ENCODE assay signal across 15 cellular contexts in the genomic region with DNA sequence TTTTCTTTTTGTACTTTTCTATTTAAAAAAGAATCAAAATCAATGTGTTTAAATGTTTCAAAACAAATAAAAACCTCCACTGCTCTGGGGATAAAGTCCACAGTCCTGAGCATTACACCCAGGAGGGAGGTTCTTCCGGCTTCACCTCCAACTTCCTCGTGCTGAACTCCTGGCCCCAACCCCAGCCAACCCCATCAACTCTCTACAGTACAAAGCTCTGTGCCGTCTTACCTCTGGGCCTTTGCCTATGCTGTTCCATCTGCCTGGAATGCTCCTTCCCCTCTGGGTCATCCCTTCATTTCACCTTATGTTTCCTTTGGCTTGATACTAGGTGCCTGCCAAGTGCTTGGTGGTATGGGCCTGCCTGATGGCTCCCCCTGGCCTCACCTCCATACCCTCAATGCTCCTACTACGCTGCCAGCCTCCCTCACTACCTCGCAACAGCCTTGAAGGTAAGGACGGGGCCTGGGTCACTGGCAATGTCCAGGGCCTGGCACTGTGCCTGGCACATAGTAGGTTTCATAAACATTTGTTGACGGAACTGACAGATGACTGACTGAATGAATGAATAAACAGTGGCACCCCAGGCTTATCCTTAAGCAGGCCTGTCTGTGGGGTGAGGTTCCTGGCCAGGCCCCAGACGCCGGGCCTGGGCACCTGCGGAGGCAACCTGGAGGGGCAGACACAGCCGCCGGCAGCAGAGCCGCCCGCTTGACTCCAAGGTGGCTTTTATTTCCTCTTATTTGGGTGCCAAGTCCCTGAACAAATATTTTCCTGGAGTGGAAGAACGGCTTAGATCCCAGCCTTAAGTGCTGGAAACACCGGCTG. TPM values are rescaled to one million over a fixed set of nuclear protein-coding genes. Genes with fewer than 3 reads are reported as not detected.
DNase-seq lines count a peak whose midpoint lies in the region; ATAC-seq and TF ChIP-seq lines count a peak whose summit lies in the region.
"Had no signal": no experiment of that assay in that cellular context is flagged by ENCODE, and none has a peak within 500 bp of the region (broad histone marks: within the 10 kb centered on the region; RNA-seq: fewer than 3 reads in every experiment).

No MANE protein-coding gene starts in this region.

- no peaks in the 10 kb centered on the region for H3K27me3 Mint-ChIP-seq in Calu3 (ENCODE audit: unreplicated experiment)
- no peaks in the 10 kb centered on the region for H3K27me3 Mint-ChIP-seq in nephron progenitor cell (ENCODE audit: low read depth, poor library complexity)
- peaks cover 1% of the 10 kb centered on the region for H3K27me3 Mint-ChIP-seq in activated CD4-positive, alpha-beta memory T cell treated with anti-CD3 and anti-CD28 coated beads, Interleukin-2, amount 10 ng/mL, durations not matched to agents 7 days and 5 days
- H3K27me3 Mint-ChIP-seq: activated naive CD8-positive, alpha-beta T cell treated with anti-CD3 and anti-CD28 coated beads, Interleukin-2, amount 10 ng/mL, durations not matched to agents 7 days and 5 days had no signal

- H3K4me1 Mint-ChIP-seq in Calu3 (ENCODE audit: low read depth, unreplicated experiment): peaks cover 43% of the 10 kb centered on the region
- peaks cover 86% of the 10 kb centered on the region for H3K4me1 Mint-ChIP-seq in nephron progenitor cell
- H3K4me1 Mint-ChIP-seq in activated CD4-positive, alpha-beta memory T cell treated with anti-CD3 and anti-CD28 coated beads, Interleukin-2, amount 10 ng/mL, durations not matched to agents 7 days and 5 days: no peaks in the 10 kb centered on the region
- H3K4me1 Mint-ChIP-seq: activated naive CD8-positive, alpha-beta T cell treated with anti-CD3 and anti-CD28 coated beads, Interleukin-2, amount 10 ng/mL, durations not matched to agents 7 days and 5 days had no signal

- ATAC-seq in GM19328 (IDR thresholded peaks at IDR 0.05; ENCODE audit: unreplicated experiment): no peak
- no peak for ATAC-seq in HG02678 (IDR thresholded peaks at IDR 0.05; ENCODE audit: unreplicated experiment)

- no TSS peak for BruUV-seq in Calu3 (replicated peaks; lab: Mats Ljungman, UMichigan)

- TF ChIP-seq CTCF in Calu3 (IDR thresholded peaks at IDR 0.05; ENCODE audit: unreplicated experiment) (no peak), colonic mucosa (IDR thresholded peaks at IDR 0.05) (no peak), nephron progenitor cell (IDR thresholded peaks at IDR 0.05) (no peak), adrenal gland (IDR thresholded peaks at IDR 0.05) (no peak)

- CTCF ChIA-PET in Calu3 (lab: Charles Lee): interaction anchor here (1.4 kb wide), 1 partner anchor 29 kb away, joined by 5 read pairs; a partner anchor contains a TSS
- CTCF ChIA-PET in activated CD4-positive, alpha-beta memory T cell treated with anti-CD3 and anti-CD28 coated beads, Interleukin-2, amount 10 ng/mL, durations not matched to agents 7 days and 5 days (lab: Charles Lee): no interaction called here

- H3K27me3 ChIP-seq in colonic mucosa: no peaks in the 10 kb centered on the region
- H3K27me3 ChIP-seq in adrenal gland: no peaks in the 10 kb centered on the region
- H3K27me3 ChIP-seq: BLaER1 had no signal

- H3K4me3 ChIP-seq in colonic mucosa (no peak overlapping the region), adrenal gland (no peak overlapping the region)
- H3K4me3 ChIP-seq: BLaER1 had no signal

- peaks cover 22% of the 10 kb centered on the region for H3K4me1 ChIP-seq in colonic mucosa
- H3K4me1 ChIP-seq in adrenal gland (replicated peaks in 1 of 2): no peaks in the 10 kb centered on the region
- H3K4me1 ChIP-seq: BLaER1 had no signal

- POLR2A ChIA-PET in activated CD4-positive, alpha-beta memory T cell treated with anti-CD3 and anti-CD28 coated beads, Interleukin-2, amount 10 ng/mL, durations not matched to agents 7 days and 5 days (lab: Charles Lee): no interaction called here

- peak overlapping the region; percentile 33 for H3K4me3 Mint-ChIP-seq in Calu3 (ENCODE audit: low read depth, unreplicated experiment)
- H3K4me3 Mint-ChIP-seq in nephron progenitor cell: no peak overlapping the region
- H3K4me3 Mint-ChIP-seq in activated CD4-positive, alpha-beta memory T cell treated with anti-CD3 and anti-CD28 coated beads, Interleukin-2, amount 10 ng/mL, durations not matched to agents 7 days and 5 days: no peak overlapping the region
- H3K4me3 Mint-ChIP-seq: activated naive CD8-positive, alpha-beta T cell treated with anti-CD3 and anti-CD28 coated beads, Interleukin-2, amount 10 ng/mL, durations not matched to agents 7 days and 5 days; T-helper 1 cell treated with Interleukin-12 subunit alpha and Interleukin-12 subunit beta and Interleukin-4 antibody, amounts not matched to agents 30 μg/mL and 1 μg/mL, for 36 hours had no signal

- H3K27ac Mint-ChIP-seq in Calu3 (ENCODE audit: unreplicated experiment) (peak overlapping the region; percentile 48), nephron progenitor cell (peak overlapping the region; percentile 20)
- no peak overlapping the region for H3K27ac Mint-ChIP-seq in activated CD4-positive, alpha-beta memory T cell treated with anti-CD3 and anti-CD28 coated beads, Interleukin-2, amount 10 ng/mL, durations not matched to agents 7 days and 5 days
- H3K27ac Mint-ChIP-seq: activated naive CD8-positive, alpha-beta T cell treated with anti-CD3 and anti-CD28 coated beads, Interleukin-2, amount 10 ng/mL, durations not matched to agents 7 days and 5 days; T-helper 1 cell treated with Interleukin-12 subunit alpha and Interleukin-12 subunit beta and Interleukin-4 antibody, amounts not matched to agents 30 μg/mL and 1 μg/mL, for 36 hours had no signal

- no peaks in the 10 kb centered on the region for H3K36me3 ChIP-seq in colonic mucosa
- H3K36me3 ChIP-seq in adrenal gland (replicated peaks in 1 of 2): no peaks in the 10 kb centered on the region

- WGBS in adrenal gland, 4 donors: 88 to 95% (median 89%) methylated on average over 8 to 16 of the region's 16 CpGs

- H3K27ac ChIP-seq in colonic mucosa: peak overlapping the region; percentile 89
- no peak overlapping the region for H3K27ac ChIP-seq in adrenal gland
- H3K27ac ChIP-seq: BLaER1 had no signal

- DNase-seq in Calu3 (peak; percentile 38), NCI-H1105 (lab: John Stamatoyannopoulos, UW) (peak; percentile 34), colonic mucosa (peak; percentile 84), nephron progenitor cell (no peak), adrenal gland (no peak)
- no peak for DNase-seq in activated CD4-positive, alpha-beta memory T cell treated with anti-CD3 and anti-CD28 coated beads, Interleukin-2, amount 10 ng/mL, durations not matched to agents 7 days and 5 days
- DNase-seq: activated naive CD8-positive, alpha-beta T cell treated with anti-CD3 and anti-CD28 coated beads, Interleukin-2, amount 10 ng/mL, durations not matched to agents 7 days and 5 days; MM.1S; nucleus accumbens; stimulated activated CD4-positive, alpha-beta T cell treated with anti-CD3 and anti-CD28 coated beads, Interleukin-15, amount 100 ng/mL, for 24 hours; stimulated activated CD8-positive, alpha-beta memory T cell treated with anti-CD3 and anti-CD28 coated beads, Interleukin-4, amount 100 ng/mL, for 48 hours had no signal

- no peak for TF ChIP-seq POLR2A in adrenal gland (IDR thresholded peaks at IDR 0.05)

- intact Hi-C loops in Calu3 (cut with micrococcal nuclease; ENCODE audit: unreplicated experiment) (no loop called here), colonic mucosa (cut with DNase I) (no loop called here), adrenal gland (cut with DNase I) (no loop called here)

- H3K36me3 Mint-ChIP-seq in Calu3 (ENCODE audit: insufficient read depth, unreplicated experiment) (peaks cover 18% of the 10 kb centered on the region), nephron progenitor cell (ENCODE audit: low read depth) (peaks cover 12% of the 10 kb centered on the region)
- H3K36me3 Mint-ChIP-seq in activated CD4-positive, alpha-beta memory T cell treated with anti-CD3 and anti-CD28 coated beads, Interleukin-2, amount 10 ng/mL, durations not matched to agents 7 days and 5 days (ENCODE audit: low read depth): no peaks in the 10 kb centered on the region
- H3K36me3 Mint-ChIP-seq: activated naive CD8-positive, alpha-beta T cell treated with anti-CD3 and anti-CD28 coated beads, Interleukin-2, amount 10 ng/mL, durations not matched to agents 7 days and 5 days had no signal

- peak overlapping the region in 1 of 2 donors; percentile 77 for H3K9ac ChIP-seq in colonic mucosa (ENCODE audit: low read depth in 2 of 2, low read length in 2 of 2)
- H3K9ac ChIP-seq: BLaER1 had no signal

- no peaks in the 10 kb centered on the region for H3K9me3 Mint-ChIP-seq in Calu3 (ENCODE audit: low read depth, unreplicated experiment)
- no peaks in the 10 kb centered on the region for H3K9me3 Mint-ChIP-seq in nephron progenitor cell
- H3K9me3 Mint-ChIP-seq in activated CD4-positive, alpha-beta memory T cell treated with anti-CD3 and anti-CD28 coated beads, Interleukin-2, amount 10 ng/mL, durations not matched to agents 7 days and 5 days: no peaks in the 10 kb centered on the region
- H3K9me3 Mint-ChIP-seq: activated naive CD8-positive, alpha-beta T cell treated with anti-CD3 and anti-CD28 coated beads, Interleukin-2, amount 10 ng/mL, durations not matched to agents 7 days and 5 days; T-helper 1 cell treated with Interleukin-12 subunit alpha and Interleukin-12 subunit beta and Interleukin-4 antibody, amounts not matched to agents 30 μg/mL and 1 μg/mL, for 36 hours had no signal

- H3K9me3 ChIP-seq in colonic mucosa (no peaks in the 10 kb centered on the region), adrenal gland (replicated peaks in 1 of 3) (no peaks in the 10 kb centered on the region)
- H3K9me3 ChIP-seq: BLaER1 had no signal

RNA-seq across cellular contexts. Expression of a gene that starts 28.7 kb away (rescaled TPM):
- total RNA-seq in Calu3 (2022) (118 and 136 TPM in 2 replicates), colonic mucosa (100 to 1,000 TPM; 156 to 213 TPM), adrenal gland (10 to 100 TPM in 5 of 8 donors, 1 to 10 TPM in 3; 3.1 to 74.2 (median 24.4) TPM)
- under 1 TPM in 1 of 2 experiments, not detected in 1; 0.33 TPM for total RNA-seq in activated CD4-positive, alpha-beta memory T cell treated with anti-CD3 and anti-CD28 coated beads, Interleukin-2, amount 10 ng/mL, durations not matched to agents 7 days and 5 days
- polyA plus RNA-seq in adrenal gland: 10 to 100 TPM in 1 of 3 donors, 1 to 10 TPM in 2; 6.7 to 19.2 (median 6.7) TPM

Comparison
In these comparisons a context has a peak if more than half of its experiments do, and no peak if none do; other contexts are left out.
1. DNase-seq: peak in Calu3 (single experiment), NCI-H1105 (single experiment) and colonic mucosa (single experiment); none in nephron progenitor cell (single experiment), activated CD4-positive, alpha-beta memory T cell treated with anti-CD3 and anti-CD28 coated beads, Interleukin-2, amount 10 ng/mL, durations not matched to agents 7 days and 5 days (single experiment) and adrenal gland (0 of 7).